8 cellular contexts compared by ENCODE assay signal in genomic region chr3:20185733-20186599, GRCh38. TPM values are rescaled to one million over a fixed set of nuclear protein-coding genes. Genes with fewer than 3 reads are reported as not detected.
A peak's percentile ranks its signal among the peaks of the same experiment; 100 is the strongest.
DNase-seq lines count a peak whose midpoint lies in the region; ATAC-seq and FAIRE-seq lines count a peak whose summit lies in the region.

Gene SGO1, minus strand, starts transcription at chr3:20186206. Its CDS starts 2,179 bp downstream, at chr3:20184027.

- H3K9ac ChIP-seq in NT2/D1 (ENCODE audit: insufficient read length, low read depth), result peak within 1 kb of the TSS; percentile 97

- H3K36me3 ChIP-seq in NT2/D1 (ENCODE audit: insufficient read depth, insufficient read length, low read length), result peaks cover 29% of the 10 kb centered on the region

- H3K36me3 Mint-ChIP-seq in activated CD8-positive, alpha-beta memory T cell treated with anti-CD3 and anti-CD28 coated beads, Interleukin-2, amount 10 ng/mL, durations not matched to agents 7 days and 5 days, result peaks cover 23% of the 10 kb centered on the region

- H3K4me3 ChIP-seq in NT2/D1 (ENCODE audit: insufficient read length, low read depth), result peak within 1 kb of the TSS; percentile 95

- peak; percentile 91 for DNase-seq in Caki2 (ENCODE audit: low read depth)
- peak; percentile 54 to 99 (median 96) for DNase-seq in HUDEP-2 (lab: John Stamatoyannopoulos, UW; ENCODE audit: unreplicated experiment in 76 of 76)
- peak; percentile 98 for DNase-seq in NT2/D1 (ENCODE audit: low read depth, low spot score)
- peak; percentile 100 for DNase-seq in activated CD8-positive, alpha-beta memory T cell treated with anti-CD3 and anti-CD28 coated beads, Interleukin-2, amount 10 ng/mL, durations not matched to agents 7 days and 5 days
- peak; percentile 100 for DNase-seq in mesenteric fat pad (ENCODE audit: low spot score)
- peak; percentile 98 for DNase-seq in stimulated activated CD8-positive, alpha-beta memory T cell treated with anti-CD3 and anti-CD28 coated beads, Interleukin-15, amount 100 ng/mL, for 24 hours (ENCODE audit: low read depth)

- peak; percentile 96 for FAIRE-seq in endometrium (lab: Jason Lieb, UNC)

- no peaks in the 10 kb centered on the region for H3K9me3 ChIP-seq in NT2/D1 (ENCODE audit: insufficient read depth, low read length)

- no peaks in the 10 kb centered on the region for H3K27me3 Mint-ChIP-seq in activated CD8-positive, alpha-beta memory T cell treated with anti-CD3 and anti-CD28 coated beads, Interleukin-2, amount 10 ng/mL, durations not matched to agents 7 days and 5 days

- no peak within 1 kb of the TSS for H3K4me3 Mint-ChIP-seq in activated CD8-positive, alpha-beta memory T cell treated with anti-CD3 and anti-CD28 coated beads, Interleukin-2, amount 10 ng/mL, durations not matched to agents 7 days and 5 days

- in situ Hi-C loops in Caki2 (cut with HindIII; ENCODE audit: low pct_unique_long_range_greater_than_20kb, low sequenced_read_pairs), result no loop called here

- H3K4me1 Mint-ChIP-seq in activated CD8-positive, alpha-beta memory T cell treated with anti-CD3 and anti-CD28 coated beads, Interleukin-2, amount 10 ng/mL, durations not matched to agents 7 days and 5 days, result peaks cover 29% of the 10 kb centered on the region

- peaks cover 5% of the 10 kb centered on the region for H3K4me1 ChIP-seq in NT2/D1 (ENCODE audit: insufficient read depth, insufficient read length)

- CTCF ChIA-PET in activated CD8-positive, alpha-beta memory T cell treated with anti-CD3 and anti-CD28 coated beads, Interleukin-2, amount 10 ng/mL, durations not matched to agents 7 days and 5 days (lab: Charles Lee), result interaction anchor here (0.8 to 1.6 kb wide), 5 partner anchors 34 to 298 kb away, joined by 3 to 5 read pairs (median 3); partner anchors contain the start of gene KAT2B

- no peak within 1 kb of the TSS for H3K27ac Mint-ChIP-seq in activated CD8-positive, alpha-beta memory T cell treated with anti-CD3 and anti-CD28 coated beads, Interleukin-2, amount 10 ng/mL, durations not matched to agents 7 days and 5 days

- peak; percentile 94 for ATAC-seq in GM21390 (IDR thresholded peaks at IDR 0.05; ENCODE audit: unreplicated experiment)
- ATAC-seq in activated CD8-positive, alpha-beta memory T cell treated with anti-CD3 and anti-CD28 coated beads, Interleukin-2, amount 10 ng/mL, durations not matched to agents 7 days and 5 days, result peak; percentile 91

- no peaks in the 10 kb centered on the region for H3K9me3 Mint-ChIP-seq in activated CD8-positive, alpha-beta memory T cell treated with anti-CD3 and anti-CD28 coated beads, Interleukin-2, amount 10 ng/mL, durations not matched to agents 7 days and 5 days (ENCODE audit: low read depth)

- no peaks in the 10 kb centered on the region for H3K27me3 ChIP-seq in NT2/D1 (ENCODE audit: insufficient read depth, insufficient read length)

RNA-seq across cellular contexts. Expression of gene SGO1, which starts in this region (rescaled TPM):
- 9.4 and 10.8 TPM in 2 replicates for total RNA-seq in Caki2 (2014; rRNA removed; shearing (Covaris generic); ENCODE audit: low replicate concordance)
- 10 to 100 TPM; 38.5 to 43.5 TPM for total RNA-seq in activated CD8-positive, alpha-beta memory T cell treated with anti-CD3 and anti-CD28 coated beads, Interleukin-2, amount 10 ng/mL, durations not matched to agents 7 days and 5 days
- 0.32 TPM for total RNA-seq in mesenteric fat pad

Comparison
In these comparisons a context has a peak if more than half of its experiments do, and no peak if none do; other contexts are left out.
1. Peak in every context shown above with its lines: DNase-seq, ATAC-seq and H3K4me3 ChIP-seq.
2. Peak in DNase-seq in mesenteric fat pad; RNA of the gene not detected or under 1 TPM.